Comparison of ENCODE assay signal across 8 cellular contexts in genomic region chr9:131546336-131547084, GRCh38. TPM values are rescaled to one million over a fixed set of nuclear protein-coding genes. Genes with fewer than 3 reads are reported as not detected.
DNase-seq lines count a peak whose midpoint lies in the region; ATAC-seq and TF ChIP-seq lines count a peak whose summit lies in the region.

No MANE protein-coding gene starts in this region.

- H3K36me3 Mint-ChIP-seq in CD4-positive, CD25-positive, alpha-beta regulatory T cell: peaks cover 11% of the 10 kb centered on the region

- intact Hi-C loops in ascending aorta (cut with DNase I): no loop called here
- intact Hi-C loops in mucosa of descending colon (cut with DNase I, micrococcal nuclease): no loop called here

- H3K4me1 Mint-ChIP-seq in CD4-positive, CD25-positive, alpha-beta regulatory T cell: peaks cover 4 to 23% (median 11%) of the 10 kb centered on the region in 4 donors

- no peak for ATAC-seq in CD4-positive, CD25-positive, alpha-beta regulatory T cell (ENCODE audit: low read depth in 2 of 2)
- ATAC-seq in mucosa of descending colon (peak; percentile 13), gastroesophageal sphincter (no peak), HG02884 (IDR thresholded peaks at IDR 0.05; ENCODE audit: unreplicated experiment) (no peak)

- no peak overlapping the region for H3K27ac ChIP-seq in CD4-positive, CD25-positive, alpha-beta regulatory T cell (ENCODE audit: insufficient read depth, low read length, poor library complexity, severe bottlenecking)
- H3K27ac ChIP-seq in ascending aorta (no peak overlapping the region), gastroesophageal sphincter (no peak overlapping the region)

- H3K9me3 Mint-ChIP-seq in CD4-positive, CD25-positive, alpha-beta regulatory T cell: peaks cover 0 to 35% (median 11%) of the 10 kb centered on the region in 7 donors

- peaks cover 3% of the 10 kb centered on the region for H3K27me3 ChIP-seq in CD4-positive, CD25-positive, alpha-beta regulatory T cell (ENCODE audit: control insufficient read depth, insufficient read depth, low read length)
- H3K27me3 ChIP-seq in ascending aorta (no peaks in the 10 kb centered on the region), gastroesophageal sphincter (peaks cover 63% of the 10 kb centered on the region)

- no peak for DNase-seq in CD4-positive, CD25-positive, alpha-beta regulatory T cell
- peak; percentile 93 for DNase-seq in HuH-7 (ENCODE audit: low spot score)
- DNase-seq in ascending aorta (ENCODE audit: low spot score in 2 of 2): no peak
- no peak for DNase-seq in mucosa of descending colon
- DNase-seq in superior temporal gyrus (ENCODE audit: extremely low spot score): no peak
- DNase-seq in medulla oblongata (ENCODE audit: extremely low spot score): no peak

- no peak for TF ChIP-seq POLR2A in gastroesophageal sphincter (IDR thresholded peaks at IDR 0.05)

- H3K4me3 ChIP-seq in CD4-positive, CD25-positive, alpha-beta regulatory T cell (ENCODE audit: low read depth, low read length): peak overlapping the region; percentile 19
- peak overlapping the region; percentile 51 to 52 for H3K4me3 ChIP-seq in ascending aorta
- H3K4me3 ChIP-seq in mucosa of descending colon: no peak overlapping the region
- H3K4me3 ChIP-seq in gastroesophageal sphincter: peak overlapping the region in 1 of 2 donors; percentile 38

- H3K4me3 Mint-ChIP-seq in CD4-positive, CD25-positive, alpha-beta regulatory T cell: peak overlapping the region; percentile 82 to 88 (median 84)

- peaks cover 88% of the 10 kb centered on the region for H3K27me3 Mint-ChIP-seq in CD4-positive, CD25-positive, alpha-beta regulatory T cell

- TF ChIP-seq CTCF in ascending aorta (IDR thresholded peaks at IDR 0.05) (no peak), mucosa of descending colon (IDR thresholded peaks at IDR 0.05) (no peak), gastroesophageal sphincter (IDR thresholded peaks at IDR 0.05) (no peak)

- no peak for TF ChIP-seq EP300 in gastroesophageal sphincter (IDR thresholded peaks at IDR 0.05)

- peaks cover 16% of the 10 kb centered on the region for H3K4me1 ChIP-seq in CD4-positive, CD25-positive, alpha-beta regulatory T cell (ENCODE audit: control insufficient read depth, insufficient read depth, low read length, poor library complexity, severe bottlenecking)
- H3K4me1 ChIP-seq in ascending aorta (peaks cover 0 to 11% of the 10 kb centered on the region in 2 donors), mucosa of descending colon (ENCODE audit: low read depth) (peaks cover 12% of the 10 kb centered on the region), gastroesophageal sphincter (peaks cover 0 to 21% (median 8%) of the 10 kb centered on the region in 3 donors)

- no peaks in the 10 kb centered on the region for H3K36me3 ChIP-seq in CD4-positive, CD25-positive, alpha-beta regulatory T cell (ENCODE audit: control insufficient read depth, insufficient read depth, low read length)
- H3K36me3 ChIP-seq in ascending aorta (no peaks in the 10 kb centered on the region), mucosa of descending colon (ENCODE audit: low read depth) (no peaks in the 10 kb centered on the region), gastroesophageal sphincter (no peaks in the 10 kb centered on the region)

- H3K27ac Mint-ChIP-seq in CD4-positive, CD25-positive, alpha-beta regulatory T cell: no peak overlapping the region

- peaks cover 13 to 29% of the 10 kb centered on the region in 2 experiments for H3K9me3 ChIP-seq in CD4-positive, CD25-positive, alpha-beta regulatory T cell (ENCODE audit: control insufficient read depth in 2 of 2, low read length in 2 of 2)
- H3K9me3 ChIP-seq in ascending aorta (peaks cover 10 to 26% of the 10 kb centered on the region in 2 donors), mucosa of descending colon (peaks cover 18% of the 10 kb centered on the region), gastroesophageal sphincter (peaks cover 0 to 30% (median 0%) of the 10 kb centered on the region in 3 donors)

- 0 to 10% methylated on average over 4 to 8 of the region's 49 CpGs for WGBS in gastroesophageal sphincter (ENCODE audit: low coverage in 1 of 2), 2 donors

RNA-seq across cellular contexts. Expression of gene PRRT1B, which starts 1.2 kb away (rescaled TPM):
- not detected for total RNA-seq in CD4-positive, CD25-positive, alpha-beta regulatory T cell
- polyA plus RNA-seq in CD4-positive, CD25-positive, alpha-beta regulatory T cell: not detected
- not detected for total RNA-seq in ascending aorta
- 1 to 10 TPM; 1.9 to 9.4 (median 2.9) TPM for total RNA-seq in mucosa of descending colon
- not detected for total RNA-seq in gastroesophageal sphincter

RNA-seq across cellular contexts. Expression of gene UCK1, which starts 15.4 kb away (rescaled TPM):
- 20.9 TPM for total RNA-seq in CD4-positive, CD25-positive, alpha-beta regulatory T cell
- polyA plus RNA-seq in CD4-positive, CD25-positive, alpha-beta regulatory T cell: 10 to 100 TPM; 24.9 to 28.8 (median 27.2) TPM
- 39.8 TPM for total RNA-seq in ascending aorta
- 10 to 100 TPM; 25.2 to 43.4 (median 27.4) TPM for total RNA-seq in mucosa of descending colon
- 100 to 1,000 TPM in 1 of 4 donors, 10 to 100 TPM in 3; 46.8 to 125 (median 51.4) TPM for total RNA-seq in gastroesophageal sphincter

RNA-seq across cellular contexts. Expression of gene POMT1, which starts 43.8 kb away (rescaled TPM):
- 52.3 TPM for total RNA-seq in CD4-positive, CD25-positive, alpha-beta regulatory T cell
- 10 to 100 TPM; 13.2 to 16.1 (median 14.4) TPM for polyA plus RNA-seq in CD4-positive, CD25-positive, alpha-beta regulatory T cell
- total RNA-seq in ascending aorta (128 TPM), mucosa of descending colon (10 to 100 TPM; 26.1 to 40.5 (median 35.4) TPM), gastroesophageal sphincter (10 to 100 TPM; 19.9 to 39.7 (median 26.6) TPM)
